ENCODE assay signal across 25 cellular contexts in the genomic region with DNA sequence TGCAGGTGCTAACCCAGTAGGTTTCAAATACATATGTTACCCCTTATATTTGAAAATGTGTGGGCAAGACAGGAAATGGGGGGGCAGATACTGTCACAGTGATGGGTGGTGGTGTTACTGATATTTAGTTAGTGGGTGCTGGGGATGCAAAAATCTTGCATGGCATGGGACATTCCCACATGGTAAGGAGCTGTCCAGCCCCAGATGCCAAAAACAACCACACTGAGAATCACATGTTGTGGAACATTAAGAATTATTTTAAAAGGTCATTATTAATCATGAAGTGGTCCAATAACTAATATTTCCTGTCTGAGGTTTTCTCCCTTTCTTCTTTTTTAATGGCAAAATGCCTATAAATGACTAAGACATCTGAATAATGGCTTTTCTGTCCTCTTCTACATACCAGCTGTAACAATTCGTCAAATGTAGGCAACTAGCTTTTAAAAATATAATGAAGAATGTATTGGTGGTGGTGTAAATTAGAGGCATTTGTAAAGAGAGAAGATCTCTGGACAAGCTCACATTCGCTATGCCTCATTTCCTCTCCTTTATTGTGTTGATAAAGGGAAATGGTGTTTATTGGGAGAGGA.
"Had no signal": no experiment of that assay in that cellular context is flagged by ENCODE, and none has a peak within 500 bp of the region (broad histone marks: within the 10 kb centered on the region; RNA-seq: fewer than 3 reads in every experiment).

No MANE protein-coding gene starts in this region.

- H3K4me1 ChIP-seq: breast epithelium, psoas muscle, suprapubic skin, transverse colon, vagina had no signal

- DNase-seq: activated CD4-positive, alpha-beta T cell treated with anti-CD3 and anti-CD28 coated beads, Interleukin-2, amount 10 ng/mL, durations not matched to agents 24 days and 14 days; activated CD4-positive, CD25-positive, alpha-beta regulatory T cell; activated CD8-positive, alpha-beta T cell treated with anti-CD3 and anti-CD28 coated beads for 36 hours; activated naive CD4-positive, alpha-beta T cell treated with anti-CD3 and anti-CD28 coated beads for 36 hours; activated naive CD8-positive, alpha-beta T cell treated with anti-CD3 and anti-CD28 coated beads, Interleukin-2, amount 50 U/mL, for 24 hours; activated T-cell treated with anti-CD3 and anti-CD28 coated beads, Interleukin-2, amount 50 U/mL, for 1 hour; anterior cingulate cortex; left cardiac atrium; mesendoderm; natural killer cell; ovary; psoas muscle; right cardiac atrium; stimulated activated CD4-positive, alpha-beta T cell treated with anti-CD3 and anti-CD28 coated beads, Interleukin-2, amount 100 ng/mL, for 48 hours; stimulated activated naive CD8-positive, alpha-beta T cell treated with anti-CD3 and anti-CD28 coated beads, Interleukin-15, amount 100 ng/mL, for 72 hours; T1000; transverse colon had no signal

- H3K9me3 ChIP-seq: breast epithelium, ovary, transverse colon, vagina had no signal

- H3K36me3 ChIP-seq: breast epithelium, ovary, suprapubic skin, transverse colon, vagina had no signal

- H3K9me3 Mint-ChIP-seq: activated CD8-positive, alpha-beta T cell treated with anti-CD3 and anti-CD28 coated beads for 36 hours; activated naive CD4-positive, alpha-beta T cell treated with anti-CD3 and anti-CD28 coated beads for 36 hours; activated naive CD8-positive, alpha-beta T cell treated with anti-CD3 and anti-CD28 coated beads, Interleukin-2, amount 50 U/mL, for 24 hours; activated T-helper 2 cell treated with anti-CD3 and anti-CD28 coated beads, Interferon-gamma antibody, Interleukin-2, Interleukin-4, amounts not matched to agents 10 μg/mL and 5 μg/mL and 100 μg/mL, durations not matched to agents 14 hours and 24 hours and 36 hours; stimulated activated naive CD8-positive, alpha-beta T cell treated with anti-CD3 and anti-CD28 coated beads, Interleukin-15, amount 100 ng/mL, for 72 hours had no signal

- H3K27ac ChIP-seq: breast epithelium, coronary artery, ovary, psoas muscle, skin epidermis, suprapubic skin, transverse colon, vagina had no signal

- H3K4me1 Mint-ChIP-seq: activated CD4-positive, alpha-beta T cell treated with anti-CD3 and anti-CD28 coated beads, Interleukin-2, amount 10 ng/mL, durations not matched to agents 24 days and 14 days; activated naive CD8-positive, alpha-beta T cell treated with anti-CD3 and anti-CD28 coated beads, Interleukin-2, amount 50 U/mL, for 24 hours; stimulated activated naive CD8-positive, alpha-beta T cell treated with anti-CD3 and anti-CD28 coated beads, Interleukin-15, amount 100 ng/mL, for 72 hours had no signal

- H3K36me3 Mint-ChIP-seq: natural killer cell had no signal

- H3K27ac Mint-ChIP-seq: activated CD4-positive, alpha-beta T cell treated with anti-CD3 and anti-CD28 coated beads, Interleukin-2, amount 10 ng/mL, durations not matched to agents 24 days and 14 days; activated CD8-positive, alpha-beta T cell treated with anti-CD3 and anti-CD28 coated beads for 36 hours; activated naive CD4-positive, alpha-beta T cell treated with anti-CD3 and anti-CD28 coated beads for 36 hours; activated naive CD8-positive, alpha-beta T cell treated with anti-CD3 and anti-CD28 coated beads, Interleukin-2, amount 50 U/mL, for 24 hours; activated T-helper 2 cell treated with anti-CD3 and anti-CD28 coated beads, Interferon-gamma antibody, Interleukin-2, Interleukin-4, amounts not matched to agents 10 μg/mL and 5 μg/mL and 100 μg/mL, durations not matched to agents 14 hours and 24 hours and 36 hours; natural killer cell; stimulated activated naive CD8-positive, alpha-beta T cell treated with anti-CD3 and anti-CD28 coated beads, Interleukin-15, amount 100 ng/mL, for 72 hours had no signal

- FAIRE-seq: endometrium had no signal

- H3K27me3 Mint-ChIP-seq: activated CD4-positive, alpha-beta T cell treated with anti-CD3 and anti-CD28 coated beads, Interleukin-2, amount 10 ng/mL, durations not matched to agents 24 days and 14 days; activated CD8-positive, alpha-beta T cell treated with anti-CD3 and anti-CD28 coated beads for 36 hours; stimulated activated naive CD8-positive, alpha-beta T cell treated with anti-CD3 and anti-CD28 coated beads, Interleukin-15, amount 100 ng/mL, for 72 hours had no signal

- H3K4me3 ChIP-seq: breast epithelium, coronary artery, ovary, psoas muscle, skin epidermis, suprapubic skin, transverse colon, vagina had no signal

- ATAC-seq: activated CD8-positive, alpha-beta T cell treated with anti-CD3 and anti-CD28 coated beads for 36 hours; activated naive CD8-positive, alpha-beta T cell treated with anti-CD3 and anti-CD28 coated beads, Interleukin-2, amount 50 U/mL, for 24 hours; esophagus mucosa; left cardiac atrium; natural killer cell; psoas muscle; right cardiac atrium; stimulated activated naive CD8-positive, alpha-beta T cell treated with anti-CD3 and anti-CD28 coated beads, Interleukin-15, amount 100 ng/mL, for 72 hours had no signal

- H3K4me3 Mint-ChIP-seq: activated CD4-positive, alpha-beta T cell treated with anti-CD3 and anti-CD28 coated beads, Interleukin-2, amount 10 ng/mL, durations not matched to agents 24 days and 14 days; activated CD8-positive, alpha-beta T cell treated with anti-CD3 and anti-CD28 coated beads for 36 hours; activated naive CD4-positive, alpha-beta T cell treated with anti-CD3 and anti-CD28 coated beads for 36 hours; activated naive CD8-positive, alpha-beta T cell treated with anti-CD3 and anti-CD28 coated beads, Interleukin-2, amount 50 U/mL, for 24 hours; natural killer cell; stimulated activated naive CD8-positive, alpha-beta T cell treated with anti-CD3 and anti-CD28 coated beads, Interleukin-15, amount 100 ng/mL, for 72 hours had no signal

- H3K27me3 ChIP-seq: breast epithelium, ovary, suprapubic skin, transverse colon, vagina had no signal
